Comparison of ENCODE assay signal across 23 cellular contexts in the genomic region with DNA sequence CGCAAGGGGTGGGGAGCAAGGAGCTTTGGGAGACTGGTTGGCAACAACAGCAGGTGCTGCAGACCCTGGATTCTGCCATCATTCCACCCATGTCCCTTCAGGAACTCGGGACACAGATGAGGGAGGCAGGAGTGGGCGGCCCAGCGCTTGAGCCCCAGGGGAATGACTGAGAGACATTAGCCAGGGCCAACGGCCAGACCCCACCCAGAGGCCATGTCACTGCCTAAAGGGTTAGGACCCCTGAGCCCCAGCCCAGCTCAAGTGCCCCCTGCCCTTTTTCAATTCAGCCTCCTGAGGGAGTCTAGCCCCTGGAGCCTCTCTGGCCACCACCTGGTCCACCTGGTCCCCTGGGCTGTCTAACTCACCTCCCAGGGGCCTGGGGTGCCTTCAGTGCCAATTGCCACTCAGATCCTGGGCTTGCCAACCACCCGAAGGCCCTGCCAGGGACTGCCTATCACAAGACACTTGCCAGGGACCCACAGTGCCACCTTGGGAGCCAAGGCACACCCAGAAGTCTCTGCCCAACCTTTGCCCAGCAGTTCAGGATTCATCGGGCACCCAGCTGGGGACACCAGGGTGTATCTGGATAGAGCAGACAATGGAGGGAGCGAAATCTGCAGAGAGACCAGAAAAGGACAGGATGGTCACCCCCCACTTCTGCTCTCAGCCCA. TPM values are rescaled to one million over a fixed set of nuclear protein-coding genes. Genes with fewer than 3 reads are reported as not detected.
"Had no signal": no experiment of that assay in that cellular context is flagged by ENCODE, and none has a peak within 500 bp of the region (broad histone marks: within the 10 kb centered on the region; RNA-seq: fewer than 3 reads in every experiment).

No MANE protein-coding gene starts in this region.

- H3K36me3 ChIP-seq: ascending aorta had no signal

- H3K4me1 ChIP-seq: ascending aorta, body of pancreas had no signal

- H3K4me3 ChIP-seq: ascending aorta, body of pancreas had no signal

- DNase-seq: activated CD4-positive, alpha-beta memory T cell treated with anti-CD3 and anti-CD28 coated beads for 36 hours; activated CD4-positive, alpha-beta T cell treated with anti-CD3 and anti-CD28 coated beads, Interleukin-2, amount 10 ng/mL, durations not matched to agents 24 days and 14 days; activated CD4-positive, CD25-positive, alpha-beta regulatory T cell treated with anti-CD3 and anti-CD28 coated beads, Interleukin-2, amount 50 U/mL, for 72 hours; activated CD8-positive, alpha-beta memory T cell treated with anti-CD3 and anti-CD28 coated beads for 24 hours; activated naive CD4-positive, alpha-beta T cell treated with anti-CD3 and anti-CD28 coated beads, Interleukin-2, amount 50 U/mL, for 16 hours; activated T-cell treated with anti-CD3 and anti-CD28 coated beads, Interleukin-2, amount 50 U/mL, for 48 hours; amniotic stem cell; body of pancreas; MV-4-11; NCI-H1092 treated with DMSO at 0.1 percent for 48 hours; NCI-H1436; NCI-H1694 treated with DMSO at 0.1 percent for 48 hours; NCI-H2029 treated with DMSO at 0.1 percent for 48 hours; NCI-H510A treated with DMSO at 0.1 percent for 48 hours; NCI-H69; NK-92 treated with Interleukin-12 subunit alpha and Interleukin-12 subunit beta, amount 100 ng/mL, for 24 hours; SHP77 treated with DMSO at 0.1 percent for 48 hours; T-helper 17 cell; T-helper 9 cell had no signal

- H3K27ac Mint-ChIP-seq: activated CD4-positive, alpha-beta memory T cell treated with anti-CD3 and anti-CD28 coated beads for 36 hours; activated CD4-positive, alpha-beta T cell treated with anti-CD3 and anti-CD28 coated beads, Interleukin-2, amount 10 ng/mL, durations not matched to agents 24 days and 14 days; WTC11 had no signal

- H3K9me3 Mint-ChIP-seq: activated CD4-positive, alpha-beta memory T cell treated with anti-CD3 and anti-CD28 coated beads for 36 hours; activated CD4-positive, alpha-beta T cell treated with anti-CD3 and anti-CD28 coated beads, Interleukin-2, amount 10 ng/mL, durations not matched to agents 24 days and 14 days; central memory CD8-positive, alpha-beta T cell; WTC11 had no signal

- H3K27ac ChIP-seq: ascending aorta, body of pancreas, KMS-11 had no signal

- H3K4me2 ChIP-seq: KMS-11 had no signal

- H3K27me3 Mint-ChIP-seq: activated CD4-positive, alpha-beta memory T cell treated with anti-CD3 and anti-CD28 coated beads for 36 hours; activated CD4-positive, alpha-beta T cell treated with anti-CD3 and anti-CD28 coated beads, Interleukin-2, amount 10 ng/mL, durations not matched to agents 24 days and 14 days; central memory CD8-positive, alpha-beta T cell; T-helper 17 cell had no signal

- H3K9me3 ChIP-seq: ascending aorta, body of pancreas had no signal

- ATAC-seq: body of pancreas, T-helper 17 cell, WTC11 had no signal

- H3K36me3 Mint-ChIP-seq: WTC11 had no signal

- H3K4me3 Mint-ChIP-seq: activated CD4-positive, alpha-beta memory T cell treated with anti-CD3 and anti-CD28 coated beads for 36 hours; activated CD4-positive, alpha-beta T cell treated with anti-CD3 and anti-CD28 coated beads, Interleukin-2, amount 10 ng/mL, durations not matched to agents 24 days and 14 days; central memory CD8-positive, alpha-beta T cell; T-helper 17 cell; WTC11 had no signal

RNA-seq across cellular contexts. Expression of a gene that starts 42.3 kb away (rescaled TPM):
- total RNA-seq: ascending aorta had no signal

RNA-seq across cellular contexts. Expression of a gene that starts 49.7 kb away (rescaled TPM):
- total RNA-seq: activated CD4-positive, alpha-beta T cell treated with anti-CD3 and anti-CD28 coated beads, Interleukin-2, amount 10 ng/mL, durations not matched to agents 24 days and 14 days had no signal
